ENCODE assay signal across 24 cellular contexts in the genomic region with DNA sequence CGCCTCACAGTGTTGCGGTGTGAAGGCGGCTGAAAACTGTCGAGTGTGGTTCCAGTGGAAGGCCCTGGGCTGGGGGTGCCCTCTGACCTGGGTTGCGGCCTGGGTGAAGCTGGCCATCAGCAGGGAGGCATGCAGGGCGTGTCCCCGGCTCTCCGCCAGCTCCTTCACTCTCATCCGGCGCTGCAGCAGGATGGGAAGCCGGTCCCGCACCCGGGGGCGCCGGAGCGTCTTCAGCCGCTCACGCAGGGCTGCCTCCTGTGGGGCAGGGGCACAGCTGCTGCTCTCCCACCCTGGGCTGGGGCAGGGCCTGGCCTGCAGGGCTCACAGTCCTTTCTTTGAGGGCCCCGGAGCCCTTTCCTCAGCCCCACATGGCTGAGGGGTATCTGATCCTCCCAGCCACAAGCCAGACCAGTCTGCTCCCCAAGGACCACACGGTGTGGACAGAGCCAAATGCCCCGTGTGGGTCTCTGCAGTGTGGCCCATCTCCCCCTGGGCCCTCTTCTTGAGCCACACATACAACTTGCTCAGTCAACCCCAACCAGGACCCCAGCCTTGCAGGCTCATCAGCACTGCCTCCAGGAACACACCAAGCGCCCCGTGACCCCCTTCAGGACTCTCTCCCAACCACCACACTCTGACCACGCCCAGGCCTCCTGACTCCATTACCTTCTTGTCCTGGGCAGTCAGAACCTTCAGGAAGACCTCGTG.
"Had no signal": no experiment of that assay in that cellular context is flagged by ENCODE, and none has a peak within 500 bp of the region (broad histone marks: within the 10 kb centered on the region; RNA-seq: fewer than 3 reads in every experiment).

No MANE protein-coding gene starts in this region.

- ATAC-seq: activated CD4-positive, CD25-positive, alpha-beta regulatory T cell treated with anti-CD3 and anti-CD28 coated beads, Interleukin-2, amount 50 U/mL, for 24 hours; activated naive CD4-positive, alpha-beta T cell treated with anti-CD3 and anti-CD28 coated beads, Interleukin-2, amount 50 U/mL, for 72 hours; activated T-cell treated with anti-CD3 and anti-CD28 coated beads, Interleukin-2, amount 50 U/mL, for 4 hours; Panc1; Right ventricle myocardium inferior; T-cell had no signal

- H3K9me3 Mint-ChIP-seq: activated naive CD4-positive, alpha-beta T cell treated with anti-CD3 and anti-CD28 coated beads, Interleukin-2, amount 50 U/mL, for 72 hours; activated T-cell treated with anti-CD3 and anti-CD28 coated beads, Interleukin-2, amount 50 U/mL, for 4 hours; T-cell had no signal

- H3K36me3 ChIP-seq: WERI-Rb-1 had no signal

- H3K27ac ChIP-seq: KMS-11, SK-N-MC, WERI-Rb-1 had no signal

- H3K4me2 ChIP-seq: KMS-11 had no signal

- H3K4me3 Mint-ChIP-seq: activated T-cell treated with anti-CD3 and anti-CD28 coated beads, Interleukin-2, amount 50 U/mL, for 4 hours; T-cell had no signal

- H3K9ac ChIP-seq: KMS-11 had no signal

- H3K36me3 Mint-ChIP-seq: activated naive CD4-positive, alpha-beta T cell treated with anti-CD3 and anti-CD28 coated beads, Interleukin-2, amount 50 U/mL, for 72 hours; T-cell had no signal

- DNase-seq: activated CD4-positive, alpha-beta T cell treated with anti-CD3 and anti-CD28 coated beads for 48 hours; activated CD4-positive, alpha-beta T cell treated with anti-CD3 and anti-CD28 coated beads, Interleukin-2, amount 50 U/mL, for 48 hours; activated CD8-positive, alpha-beta memory T cell treated with anti-CD3 and anti-CD28 coated beads for 24 hours; activated effector memory CD4-positive, alpha-beta T cell treated with anti-CD3 and anti-CD28 coated beads, Interleukin-2, amount 50 U/mL, for 16 hours; activated naive CD4-positive, alpha-beta T cell treated with Interleukin-2 at 50 U/mL for 16 hours; activated T-cell treated with anti-CD3 and anti-CD28 coated beads, Interleukin-2, amount 50 U/mL, for 4 hours; anterior cingulate cortex; caudate nucleus; NCI-H1092 treated with DMSO at 0.1 percent for 48 hours; NCI-H1417 treated with DMSO at 0.1 percent for 48 hours; NCI-H1694; NCI-H2029; NCI-H345; NCI-H510A; NCI-H526 treated with DMSO at 0.1 percent for 48 hours; NCI-H82; T-cell; WERI-Rb-1 had no signal

- H3K4me3 ChIP-seq: SK-N-MC had no signal
